8 cellular contexts compared by ENCODE assay signal in the genomic region with DNA sequence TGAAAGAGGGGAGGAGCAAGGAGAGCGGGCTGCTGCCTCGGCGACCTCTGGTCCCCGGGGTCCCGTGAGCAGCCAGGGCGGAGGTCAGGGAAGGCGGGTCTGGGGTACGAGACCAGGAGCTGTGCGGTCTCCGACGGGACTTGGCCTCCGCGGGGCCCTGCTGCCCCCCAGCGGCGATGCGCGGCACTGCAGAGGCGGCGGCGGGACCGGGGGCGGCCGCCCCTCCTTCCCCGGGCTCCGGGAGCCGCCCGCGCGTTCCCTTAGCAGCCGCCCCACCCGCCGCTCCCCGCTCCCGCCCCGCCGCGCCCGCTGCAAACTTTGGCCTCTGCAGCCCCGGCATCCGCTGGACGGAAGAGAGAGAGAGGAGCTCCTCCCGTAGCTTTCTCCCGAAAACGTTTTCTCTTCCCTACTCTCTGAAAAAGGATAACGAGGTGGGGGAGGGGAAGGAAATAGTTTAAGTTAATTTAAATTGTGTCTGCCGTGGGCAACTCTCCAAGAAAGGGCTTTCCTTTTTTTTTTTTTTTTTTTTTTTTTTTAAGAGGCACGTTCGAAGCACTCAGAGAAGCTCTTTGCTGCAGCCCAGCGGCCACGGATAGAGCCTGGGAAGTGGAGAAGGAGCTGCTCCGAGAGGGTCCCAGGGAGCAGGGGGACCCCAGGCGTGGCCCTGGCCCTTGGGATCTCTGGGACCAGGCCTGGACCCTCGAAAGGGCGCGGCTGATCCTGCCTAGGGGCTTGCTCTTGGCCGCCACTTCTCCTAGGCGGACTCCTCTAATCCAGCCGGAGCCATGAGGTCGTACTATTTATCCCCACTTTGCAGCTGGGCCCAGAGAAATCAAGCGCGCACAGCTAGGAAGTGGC. TPM values are rescaled to one million over a fixed set of nuclear protein-coding genes. Genes with fewer than 3 reads are reported as not detected.
DNase-seq lines count a peak whose midpoint lies in the region; ATAC-seq and TF ChIP-seq lines count a peak whose summit lies in the region.

No MANE protein-coding gene starts in this region.

- H3K27me3 ChIP-seq in heart right ventricle (peaks cover 0 to 42% (median 11%) of the 10 kb centered on the region in 7 donors), psoas muscle (ENCODE audit: insufficient read depth in 3 of 3, low read length in 2 of 3) (peaks cover 0 to 23% (median 4%) of the 10 kb centered on the region in 3 donors), upper lobe of right lung (no peaks in the 10 kb centered on the region)

- peak overlapping the region; percentile 49 for H3K27ac Mint-ChIP-seq in activated naive CD8-positive, alpha-beta T cell treated with anti-CD3 and anti-CD28 coated beads, Interleukin-2, amount 10 ng/mL, durations not matched to agents 7 days and 5 days

- H3K4me3 Mint-ChIP-seq in activated naive CD8-positive, alpha-beta T cell treated with anti-CD3 and anti-CD28 coated beads, Interleukin-2, amount 10 ng/mL, durations not matched to agents 7 days and 5 days, result peak overlapping the region; percentile 76

- 3 to 4% methylated on average over 59 of the region's 61 CpGs for WGBS in heart right ventricle, 2 donors
- 2 to 4% (median 2%) methylated on average over 44 to 61 of the region's 61 CpGs for WGBS in psoas muscle, 3 donors

- TF ChIP-seq CTCF in heart right ventricle (IDR thresholded peaks at IDR 0.05) (peak; percentile 81 to 99 (median 92)), psoas muscle (IDR thresholded peaks at IDR 0.05) (peak; percentile 84), upper lobe of right lung (IDR thresholded peaks at IDR 0.05) (peak; percentile 88)

- peak; percentile 51 for DNase-seq in DMS53 (lab: John Stamatoyannopoulos, UW)
- no peak for DNase-seq in DMS53 treated with DMSO at 0.1 percent for 48 hours (lab: John Stamatoyannopoulos, UW; ENCODE audit: unreplicated experiment)
- peak; percentile 13 for DNase-seq in KG1 (lab: John Stamatoyannopoulos, UW)
- peak; percentile 67 for DNase-seq in SW480 (ENCODE audit: low spot score)
- DNase-seq in activated naive CD8-positive, alpha-beta T cell treated with anti-CD3 and anti-CD28 coated beads, Interleukin-2, amount 10 ng/mL, durations not matched to agents 7 days and 5 days, result peak; percentile 93
- DNase-seq in heart right ventricle, result peak; percentile 82 to 88
- peak; percentile 73 to 86 for DNase-seq in psoas muscle
- DNase-seq in upper lobe of right lung, result peak; percentile 81

- intact Hi-C loops in heart right ventricle (cut with DNase I) (loop anchor here in 8 of 10 donors (5.0 to 10.0 kb wide), 5 partner anchors 1273 to 1835 kb away; no protein-coding TSS in a partner anchor), psoas muscle (cut with DNase I) (loop anchor here in 1 of 2 donors (10.0 kb wide), 2 partner anchors 1275 to 1875 kb away; no protein-coding TSS in a partner anchor), upper lobe of right lung (cut with DNase I) (no loop called here)

- no peaks in the 10 kb centered on the region for H3K36me3 Mint-ChIP-seq in activated naive CD8-positive, alpha-beta T cell treated with anti-CD3 and anti-CD28 coated beads, Interleukin-2, amount 10 ng/mL, durations not matched to agents 7 days and 5 days

- peak; percentile 88 for ATAC-seq in activated naive CD8-positive, alpha-beta T cell treated with anti-CD3 and anti-CD28 coated beads, Interleukin-2, amount 10 ng/mL, durations not matched to agents 7 days and 5 days (ENCODE audit: low read depth)
- ATAC-seq in heart right ventricle (peak; percentile 86 to 95 (median 94)), psoas muscle (peak; percentile 43 to 79 (median 73)), upper lobe of right lung (peak; percentile 94)

- peaks cover 11% of the 10 kb centered on the region for H3K27me3 Mint-ChIP-seq in activated naive CD8-positive, alpha-beta T cell treated with anti-CD3 and anti-CD28 coated beads, Interleukin-2, amount 10 ng/mL, durations not matched to agents 7 days and 5 days

- peaks cover 5% of the 10 kb centered on the region for H3K4me1 Mint-ChIP-seq in activated naive CD8-positive, alpha-beta T cell treated with anti-CD3 and anti-CD28 coated beads, Interleukin-2, amount 10 ng/mL, durations not matched to agents 7 days and 5 days

- POLR2A ChIA-PET in activated naive CD8-positive, alpha-beta T cell treated with anti-CD3 and anti-CD28 coated beads, Interleukin-2, amount 10 ng/mL, durations not matched to agents 7 days and 5 days (lab: Charles Lee), result interaction anchor here (0.5 to 0.7 kb wide), 5 partner anchors 14 to 1934 kb away, joined by 3 to 7 read pairs (median 4); no protein-coding TSS in a partner anchor

- H3K36me3 ChIP-seq in heart right ventricle, result no peaks in the 10 kb centered on the region
- H3K36me3 ChIP-seq in psoas muscle (ENCODE audit: insufficient read depth in 1 of 2, low read depth in 1 of 2), result no peaks in the 10 kb centered on the region
- no peaks in the 10 kb centered on the region for H3K36me3 ChIP-seq in upper lobe of right lung

- no peaks in the 10 kb centered on the region for H3K9me3 Mint-ChIP-seq in activated naive CD8-positive, alpha-beta T cell treated with anti-CD3 and anti-CD28 coated beads, Interleukin-2, amount 10 ng/mL, durations not matched to agents 7 days and 5 days

- H3K27ac ChIP-seq in heart right ventricle (peak overlapping the region; percentile 26 to 71 (median 58)), psoas muscle (peak overlapping the region; percentile 30), upper lobe of right lung (no peak overlapping the region)

- peak overlapping the region in 9 of 10 donors; percentile 16 to 45 (median 32) for H3K4me3 ChIP-seq in heart right ventricle
- peak overlapping the region; percentile 36 for H3K4me3 ChIP-seq in psoas muscle
- peak overlapping the region; percentile 14 for H3K4me3 ChIP-seq in upper lobe of right lung

- H3K9me3 ChIP-seq in heart right ventricle, result no peaks in the 10 kb centered on the region
- H3K9me3 ChIP-seq in psoas muscle, result no peaks in the 10 kb centered on the region
- H3K9me3 ChIP-seq in upper lobe of right lung, result no peaks in the 10 kb centered on the region

- peaks cover 0 to 12% (median 8%) of the 10 kb centered on the region in 9 donors for H3K4me1 ChIP-seq in heart right ventricle
- no peaks in the 10 kb centered on the region for H3K4me1 ChIP-seq in psoas muscle
- peaks cover 3% of the 10 kb centered on the region for H3K4me1 ChIP-seq in upper lobe of right lung

RNA-seq across cellular contexts. Expression of gene C16orf82, which starts 43.2 kb away (rescaled TPM):
- total RNA-seq in activated naive CD8-positive, alpha-beta T cell treated with anti-CD3 and anti-CD28 coated beads, Interleukin-2, amount 10 ng/mL, durations not matched to agents 7 days and 5 days, result not detected
- total RNA-seq in heart right ventricle (not detected), psoas muscle (not detected), upper lobe of right lung (not detected)
- polyA plus RNA-seq in heart right ventricle (not detected), psoas muscle (not detected)
